ENCODE assay signal across 1 cellular context in the genomic region with DNA sequence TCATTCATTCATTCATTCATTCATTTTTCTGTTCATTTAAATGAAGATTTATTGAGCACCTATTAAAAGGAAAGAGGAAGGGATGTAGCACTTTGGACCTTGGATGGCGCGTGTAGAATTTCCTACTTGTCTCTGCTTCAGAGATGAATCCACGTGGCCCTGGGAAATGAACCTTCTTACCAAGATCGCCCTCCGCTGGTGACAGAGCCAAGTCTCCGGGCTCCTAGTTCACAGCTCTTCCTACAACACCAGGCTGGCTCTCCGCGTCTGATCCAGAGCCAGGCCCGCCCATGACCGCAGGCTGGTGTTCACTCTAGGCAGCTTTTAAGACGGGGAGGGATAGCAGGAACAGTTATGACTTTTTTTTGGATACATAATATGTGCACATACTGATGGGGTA.
TF ChIP-seq lines count a peak whose summit lies in the region.

No MANE protein-coding gene starts in this region.

TF ChIP-seq in H1, 55 proteins besides CTCF, POLR2A, EP300 and RAD21 (continued from another document):
- TF ChIP-seq MAX (IDR thresholded peaks at IDR 0.05): peak; percentile 84
TF ChIP-seq in H1: peak in this region for 2.
